1 cellular context compared by ENCODE assay signal in the genomic region with DNA sequence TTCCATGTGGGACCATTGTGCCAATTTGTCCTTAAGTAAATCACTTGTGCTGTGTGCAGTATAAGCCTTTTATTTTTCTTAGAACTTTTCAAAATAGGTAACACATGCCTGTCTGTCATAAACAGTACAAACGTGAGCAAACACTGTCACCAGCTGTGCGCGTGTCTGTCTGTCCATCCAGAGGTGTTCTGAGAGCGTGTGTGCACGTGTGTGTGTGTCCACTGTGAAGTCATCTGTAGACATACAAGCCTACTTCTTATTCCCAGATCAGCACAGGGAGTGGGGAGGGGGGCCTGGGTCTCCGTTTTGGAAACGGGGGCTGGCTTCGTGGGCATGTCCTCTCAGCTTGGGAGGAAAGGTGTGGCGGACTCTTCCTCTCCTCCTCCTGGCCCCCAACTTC.
TF ChIP-seq lines count a peak whose summit lies in the region.

No MANE protein-coding gene starts in this region.

TF ChIP-seq in K562, 482 proteins besides CTCF, POLR2A, EP300 and RAD21:
- no peak for TF ChIP-seq MTF1 (CRISPR knock-in tag; IDR thresholded peaks at IDR 0.05; ENCODE audit: borderline replicate concordance)
TF ChIP-seq in K562: peak in this region for 0.
